In the genomic region with DNA sequence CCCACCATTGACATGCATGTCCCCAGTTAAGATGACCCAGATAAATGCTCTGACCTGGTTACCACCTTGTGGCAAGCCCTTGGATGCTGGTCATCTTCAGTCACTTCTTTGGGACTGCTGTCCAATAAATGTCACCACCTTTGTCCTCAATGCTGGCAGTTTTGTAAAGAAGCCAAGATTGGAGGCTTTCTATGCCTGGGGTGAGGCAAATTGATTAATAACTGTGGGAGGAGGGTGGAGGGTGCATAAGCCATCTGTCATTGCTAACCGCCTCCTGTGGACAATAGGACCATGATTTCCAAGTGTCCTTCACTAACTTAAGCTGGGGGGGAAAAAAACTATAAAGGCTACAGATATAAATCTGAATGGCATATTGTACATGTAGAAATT, we compare ENCODE assay signal across 14 cellular contexts. TPM values are rescaled to one million over a fixed set of nuclear protein-coding genes. Genes with fewer than 3 reads are reported as not detected.
DNase-seq lines count a peak whose midpoint lies in the region; ATAC-seq and TF ChIP-seq lines count a peak whose summit lies in the region.
"Had no signal": no experiment of that assay in that cellular context is flagged by ENCODE, and none has a peak within 500 bp of the region (broad histone marks: within the 10 kb centered on the region; RNA-seq: fewer than 3 reads in every experiment).

No MANE protein-coding gene starts in this region.

- H3K36me3 Mint-ChIP-seq in memory B cell: peaks cover 26% of the 10 kb centered on the region
- peaks cover 14% of the 10 kb centered on the region for H3K36me3 Mint-ChIP-seq in progenitor cell of endocrine pancreas (ENCODE audit: insufficient read depth)

- intact Hi-C loops in A673 (cut with micrococcal nuclease; ENCODE audit: unreplicated experiment): no loop called here

- ATAC-seq in memory B cell (ENCODE audit: low read depth) (no peak), HG02763 (IDR thresholded peaks at IDR 0.05; ENCODE audit: unreplicated experiment) (no peak)

- H3K4me1 Mint-ChIP-seq in memory B cell (peaks cover 4% of the 10 kb centered on the region), progenitor cell of endocrine pancreas (ENCODE audit: low read depth) (peaks cover 1% of the 10 kb centered on the region)

- in situ Hi-C loops in G401 (cut with HindIII; ENCODE audit: low sequenced_read_pairs): no loop called here

- peak overlapping the region; percentile 60 for H3K9ac ChIP-seq in adipocyte (ENCODE audit: low read length)

- POLR2A ChIA-PET in A673 (lab: Charles Lee; ENCODE audit: low non-redundant PET): interaction anchor here (0.5 kb wide), 1 partner anchor 588 kb away, joined by 6 read pairs; no protein-coding TSS in a partner anchor

- H3K9me3 ChIP-seq in A673 (ENCODE audit: low read depth, low read length, poor library complexity, severe bottlenecking) (no peaks in the 10 kb centered on the region), adipocyte (ENCODE audit: control insufficient read depth, low read length) (no peaks in the 10 kb centered on the region)
- H3K9me3 ChIP-seq: adrenal gland, MG63 had no signal

- TF ChIP-seq CTCF in A673 (conservative IDR thresholded peaks at IDR 0.05; ENCODE audit: low read depth, low read length): no peak
- no peak for TF ChIP-seq CTCF in progenitor cell of endocrine pancreas (IDR thresholded peaks at IDR 0.05; ENCODE audit: unreplicated experiment)

- H3K27me3 ChIP-seq in A673 (replicated peaks; ENCODE audit: insufficient read depth, low read depth, low read length, poor library complexity) (no peaks in the 10 kb centered on the region), adipocyte (replicated peaks; ENCODE audit: control insufficient read depth, insufficient read depth, low read length) (no peaks in the 10 kb centered on the region)
- H3K27me3 ChIP-seq: adrenal gland, MG63 had no signal

- H3K27me3 Mint-ChIP-seq in memory B cell (no peaks in the 10 kb centered on the region), progenitor cell of endocrine pancreas (no peaks in the 10 kb centered on the region)
- H3K27me3 Mint-ChIP-seq: dendritic cell treated with granulocyte-macrophage colony-stimulating factor and Interleukin-4, amounts not matched to agents 40 ng/mL and 50 ng/mL, for 4 days had no signal

- no peaks in the 10 kb centered on the region for H3K36me3 ChIP-seq in A673 (ENCODE audit: insufficient read depth, low read length, poor library complexity, severe bottlenecking)
- peaks cover 45% of the 10 kb centered on the region for H3K36me3 ChIP-seq in adipocyte (ENCODE audit: control insufficient read depth, insufficient read depth, low read length, severe bottlenecking)

- BruUV-seq in A673 (replicated peaks; lab: Mats Ljungman, UMichigan): no TSS peak

- H3K4me1 ChIP-seq in A673 (ENCODE audit: insufficient read depth, low read length, poor library complexity, severe bottlenecking) (peaks cover 20% of the 10 kb centered on the region), adipocyte (ENCODE audit: control insufficient read depth, insufficient read depth, low read length) (peaks cover 56% of the 10 kb centered on the region)

- H3K27ac Mint-ChIP-seq in memory B cell (peak overlapping the region; percentile 41), progenitor cell of endocrine pancreas (no peak overlapping the region)
- H3K27ac Mint-ChIP-seq: dendritic cell treated with granulocyte-macrophage colony-stimulating factor and Interleukin-4, amounts not matched to agents 40 ng/mL and 50 ng/mL, for 4 days had no signal

- no peaks in the 10 kb centered on the region for H3K9me3 Mint-ChIP-seq in memory B cell
- H3K9me3 Mint-ChIP-seq in progenitor cell of endocrine pancreas (ENCODE audit: low read depth): no peaks in the 10 kb centered on the region
- H3K9me3 Mint-ChIP-seq: dendritic cell treated with granulocyte-macrophage colony-stimulating factor and Interleukin-4, amounts not matched to agents 40 ng/mL and 50 ng/mL, for 4 days had no signal

- H3K4me3 Mint-ChIP-seq in memory B cell (no peak overlapping the region), progenitor cell of endocrine pancreas (ENCODE audit: low read depth) (no peak overlapping the region)
- H3K4me3 Mint-ChIP-seq: dendritic cell treated with granulocyte-macrophage colony-stimulating factor and Interleukin-4, amounts not matched to agents 40 ng/mL and 50 ng/mL, for 4 days had no signal

- no peak for DNase-seq in A673 (ENCODE audit: low spot score)
- DNase-seq in G401 (ENCODE audit: low spot score): peak; percentile 49
- DNase-seq in adipocyte (ENCODE audit: low read depth): no peak
- no peak for DNase-seq in memory B cell (ENCODE audit: low spot score in 2 of 2)
- DNase-seq in progenitor cell of endocrine pancreas (ENCODE audit: low spot score, unreplicated experiment): no peak
- no peak for DNase-seq in NCI-H2107 (lab: John Stamatoyannopoulos, UW)
- DNase-seq in HT-29 (ENCODE audit: low spot score): no peak
- DNase-seq: GOT3; stimulated activated CD4-positive, alpha-beta T cell treated with anti-CD3 and anti-CD28 coated beads, Interleukin-2, amount 100 ng/mL, for 24 hours; stimulated activated naive CD4-positive, alpha-beta T cell had no signal

- CTCF ChIA-PET in A673 (lab: Charles Lee): interaction anchor here (0.7 to 1.1 kb wide), 2 partner anchors 90 to 408 kb away, joined by 4 to 6 read pairs; no protein-coding TSS in a partner anchor

- peak overlapping the region; percentile 41 for H3K27ac ChIP-seq in A673 (ENCODE audit: low read depth, low read length, poor library complexity, severe bottlenecking)

- H3K4me3 ChIP-seq in A673 (ENCODE audit: low read depth, low read length, poor library complexity, severe bottlenecking) (no peak overlapping the region), adipocyte (ENCODE audit: low read length) (peak overlapping the region; percentile 4)
- H3K4me3 ChIP-seq: adrenal gland, MG63 had no signal

RNA-seq across cellular contexts. Expression of gene ANKRD13A, which starts 24.4 kb away (rescaled TPM):
- total RNA-seq in A673 (2021) (19.8 and 22.6 TPM in 2 replicates), progenitor cell of endocrine pancreas (36.0 and 38.0 TPM in 2 replicates)
- 17.1 and 38.2 TPM in 2 replicates for total RNA-seq in G401 (2014; rRNA removed; shearing (Covaris generic))
- total RNA-seq in HT-29 (2014; rRNA removed; shearing (Covaris generic)): 21.5 and 30.5 TPM in 2 replicates

RNA-seq across cellular contexts. Expression of gene C12orf76, which starts 24.7 kb away (rescaled TPM):
- total RNA-seq in A673 (2021): 14.5 and 15.8 TPM in 2 replicates
- total RNA-seq in G401 (2014; rRNA removed; shearing (Covaris generic)): 17.3 and 20.5 TPM in 2 replicates
- 29.3 and 31.6 TPM in 2 replicates for total RNA-seq in progenitor cell of endocrine pancreas
- 8.3 and 12.9 TPM in 2 replicates for total RNA-seq in HT-29 (2014; rRNA removed; shearing (Covaris generic))

RNA-seq across cellular contexts. Expression of gene GIT2, which starts 27.5 kb away (rescaled TPM):
- 47.3 and 48.1 TPM in 2 replicates for total RNA-seq in A673 (2021)
- 11.4 and 21.1 TPM in 2 replicates for total RNA-seq in G401 (2014; rRNA removed; shearing (Covaris generic))
- 37.5 and 40.7 TPM in 2 replicates for total RNA-seq in progenitor cell of endocrine pancreas
- total RNA-seq in HT-29 (2014; rRNA removed; shearing (Covaris generic)): 9.8 and 15.3 TPM in 2 replicates
